10 cellular contexts compared by ENCODE assay signal in genomic region chr18:9106094-9106493, GRCh38. TPM values are rescaled to one million over a fixed set of nuclear protein-coding genes. Genes with fewer than 3 reads are reported as not detected.
DNase-seq lines count a peak whose midpoint lies in the region; ATAC-seq and TF ChIP-seq lines count a peak whose summit lies in the region.
"Had no signal": no experiment of that assay in that cellular context is flagged by ENCODE, and none has a peak within 500 bp of the region (broad histone marks: within the 10 kb centered on the region; RNA-seq: fewer than 3 reads in every experiment).

No MANE protein-coding gene starts in this region.

- in situ Hi-C loops in G401 (cut with HindIII; ENCODE audit: low sequenced_read_pairs), result no loop called here

- no peak overlapping the region for H3K27ac ChIP-seq in CD8-positive, alpha-beta T cell (ENCODE audit: low read depth, low read length)
- peak overlapping the region in 4 of 59 donors; percentile 1 to 57 (median 16) for H3K27ac ChIP-seq in dorsolateral prefrontal cortex

- no peak overlapping the region for H3K4me3 ChIP-seq in CD8-positive, alpha-beta T cell (ENCODE audit: low read depth, low read length)
- H3K4me3 ChIP-seq in NB4 (ENCODE audit: low read depth, low read length), result peak overlapping the region; percentile 99
- H3K4me3 ChIP-seq in dorsolateral prefrontal cortex, result peak overlapping the region in 33 of 59 donors; percentile 2 to 92 (median 82)

- H3K27me3 Mint-ChIP-seq in CD8-positive, alpha-beta T cell (ENCODE audit: low read depth), result no peaks in the 10 kb centered on the region
- H3K27me3 Mint-ChIP-seq in nephron (ENCODE audit: low read depth), result no peaks in the 10 kb centered on the region

- POLR2A ChIA-PET in CD8-positive, alpha-beta T cell (lab: Charles Lee), result interaction anchor here (0.6 to 6.7 kb wide), 2 partner anchors 12 to 31 kb away, joined by 3 to 83 read pairs; partner anchors contain the start of gene ANKRD12

- no peaks in the 10 kb centered on the region for H3K36me3 ChIP-seq in CD8-positive, alpha-beta T cell (ENCODE audit: insufficient read depth, low read length)

- TF ChIP-seq POLR2A in NB4 (IDR thresholded peaks at IDR 0.05; ENCODE audit: extremely low read depth, insufficient read length), result no peak

- CTCF ChIA-PET in CD8-positive, alpha-beta T cell (lab: Charles Lee), result interaction anchor here (1.2 to 1.3 kb wide), 2 partner anchors 9 to 32 kb away, joined by 3 to 4 read pairs; no protein-coding TSS in a partner anchor

- ATAC-seq in CD8-positive, alpha-beta T cell, result no peak
- ATAC-seq: Right ventricle myocardium inferior had no signal

- peak overlapping the region; percentile 94 for H3K27ac Mint-ChIP-seq in CD8-positive, alpha-beta T cell
- H3K27ac Mint-ChIP-seq in nephron, result peak overlapping the region; percentile 34 to 90 (median 67)

- no peaks in the 10 kb centered on the region for H3K9me3 Mint-ChIP-seq in CD8-positive, alpha-beta T cell
- H3K9me3 Mint-ChIP-seq in nephron, result no peaks in the 10 kb centered on the region

- peaks cover 80% of the 10 kb centered on the region for H3K4me1 ChIP-seq in CD8-positive, alpha-beta T cell (ENCODE audit: insufficient read depth, low read length)

- no peak for TF ChIP-seq CTCF in CD8-positive, alpha-beta T cell (IDR thresholded peaks at IDR 0.05)
- no peak for TF ChIP-seq CTCF in NB4 (IDR thresholded peaks at IDR 0.05; ENCODE audit: low read depth, low read length)
- TF ChIP-seq CTCF in dorsolateral prefrontal cortex (IDR thresholded peaks at IDR 0.05 in 54 of 56, conservative IDR thresholded peaks at IDR 0.05 in 2 of 56; ENCODE audit: low read depth in 1 of 56, partially characterized antibody in 56 of 56), result no peak
- TF ChIP-seq CTCF in nephron (IDR thresholded peaks at IDR 0.05; ENCODE audit: unreplicated experiment in 3 of 3), result no peak

- H3K27me3 ChIP-seq in CD8-positive, alpha-beta T cell (ENCODE audit: insufficient read depth, low read length), result no peaks in the 10 kb centered on the region
- no peaks in the 10 kb centered on the region for H3K27me3 ChIP-seq in dorsolateral prefrontal cortex

- intact Hi-C loops in CD8-positive, alpha-beta T cell (cut with DNase I, micrococcal nuclease), result loop anchor here in 1 of 2 experiments (10.0 kb wide), 1 partner anchor 509 kb away; the partner anchor contains the start of gene PPP4R1
- intact Hi-C loops in dorsolateral prefrontal cortex (cut with DNase I), result no loop called here

- H3K4me1 Mint-ChIP-seq in CD8-positive, alpha-beta T cell (ENCODE audit: low read depth), result peaks cover 81% of the 10 kb centered on the region
- peaks cover 76% of the 10 kb centered on the region for H3K4me1 Mint-ChIP-seq in nephron

- peak overlapping the region; percentile 89 for H3K4me3 Mint-ChIP-seq in CD8-positive, alpha-beta T cell
- peak overlapping the region; percentile 81 to 98 (median 95) for H3K4me3 Mint-ChIP-seq in nephron

- DNase-seq in CD8-positive, alpha-beta T cell, result no peak
- DNase-seq in NB4 (ENCODE audit: low read depth) (no peak), dorsolateral prefrontal cortex (no peak), RKO (ENCODE audit: low spot score) (no peak), G401 (ENCODE audit: low spot score) (no peak), COR-L47 (lab: John Stamatoyannopoulos, UW) (no peak), cerebellar nuclear complex (lab: John Stamatoyannopoulos, UW) (no peak)
- DNase-seq: stimulated activated CD4-positive, alpha-beta T cell treated with anti-CD3 and anti-CD28 coated beads, Interleukin-4, amount 100 ng/mL, for 24 hours had no signal

- peaks cover 34% of the 10 kb centered on the region for H3K36me3 Mint-ChIP-seq in CD8-positive, alpha-beta T cell
- peaks cover 8% of the 10 kb centered on the region for H3K36me3 Mint-ChIP-seq in nephron (ENCODE audit: low read depth)

- no peaks in the 10 kb centered on the region for H3K9me3 ChIP-seq in CD8-positive, alpha-beta T cell (ENCODE audit: low read length)

RNA-seq across cellular contexts. Expression of gene NDUFV2, which starts 3.6 kb away (rescaled TPM):
- 100 to 1,000 TPM; 229 to 249 TPM for total RNA-seq in CD8-positive, alpha-beta T cell
- total RNA-seq in dorsolateral prefrontal cortex, result 100 to 1,000 TPM in 108 of 120 experiments, 10 to 100 TPM in 12; 75.7 to 174 (median 133) TPM
- 221 and 286 TPM in 2 replicates for total RNA-seq in G401 (2014; rRNA removed; shearing (Covaris generic))

RNA-seq across cellular contexts. Expression of gene ANKRD12, which starts 30.5 kb away (rescaled TPM):
- 100 to 1,000 TPM; 167 to 177 TPM for total RNA-seq in CD8-positive, alpha-beta T cell
- 100 to 1,000 TPM; 136 to 273 (median 172) TPM for total RNA-seq in dorsolateral prefrontal cortex
- total RNA-seq in G401 (2014; rRNA removed; shearing (Covaris generic)), result 3.3 and 7.9 TPM in 2 replicates

Comparison
In these comparisons a context has a peak if more than half of its experiments do, and no peak if none do; other contexts are left out.
1. RNA of gene ANKRD12, which starts 30.5 kb away (total RNA-seq): 167 to 177 TPM in CD8-positive, alpha-beta T cell and 136 to 273 TPM in dorsolateral prefrontal cortex; 3.3 to 7.9 TPM in G401; every median in the first group is over 10 times any median in the second.